ENCODE assay signal across 18 cellular contexts in the genomic region with DNA sequence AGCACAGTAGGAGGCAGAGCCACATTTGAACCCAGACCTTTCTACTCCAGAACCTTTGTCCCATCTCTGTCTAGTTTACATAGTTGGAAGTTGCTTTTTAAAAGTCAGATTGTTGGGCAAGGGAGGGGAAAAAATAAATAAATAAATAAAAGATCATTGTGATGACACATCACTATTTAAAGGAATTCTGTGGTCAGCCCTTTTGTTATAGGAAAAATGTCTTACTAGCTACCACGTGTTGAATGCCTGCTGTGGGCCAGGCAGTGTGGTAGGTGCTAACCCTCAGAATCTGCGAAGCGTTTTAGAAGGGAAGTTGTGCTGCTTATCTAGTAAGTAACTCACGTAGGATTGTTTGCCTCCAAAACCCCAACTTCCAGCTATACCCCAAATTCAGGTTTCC.
DNase-seq lines count a peak whose midpoint lies in the region; FAIRE-seq and TF ChIP-seq lines count a peak whose summit lies in the region.
"Had no signal": no experiment of that assay in that cellular context is flagged by ENCODE, and none has a peak within 500 bp of the region (broad histone marks: within the 10 kb centered on the region; RNA-seq: fewer than 3 reads in every experiment).

No MANE protein-coding gene starts in this region.

- H3K27ac ChIP-seq in mesenchymal stem cell (ENCODE audit: low read length, poor library complexity, severe bottlenecking) = peak overlapping the region; percentile 38
- H3K27ac ChIP-seq: epithelial cell of prostate, vagina had no signal

- no peak overlapping the region for H2BK12ac ChIP-seq in mesenchymal stem cell (ENCODE audit: low read length in 2 of 2)

- no peak overlapping the region for H3K4me2 ChIP-seq in mesenchymal stem cell (ENCODE audit: low read length, poor library complexity, severe bottlenecking)

- TF ChIP-seq CTCF in bronchial epithelial cell (IDR thresholded peaks at IDR 0.05; ENCODE audit: insufficient read depth, low read length, severe bottlenecking) = no peak

- no peak overlapping the region for H3K14ac ChIP-seq in mesenchymal stem cell (ENCODE audit: low read length in 2 of 2)

- no peak for FAIRE-seq in bronchial epithelial cell (lab: Jason Lieb, UNC)
- FAIRE-seq: H1 had no signal

- H2BK15ac ChIP-seq in mesenchymal stem cell (ENCODE audit: low read depth, poor library complexity, severe bottlenecking) = no peak overlapping the region

- no peak overlapping the region for H4K91ac ChIP-seq in mesenchymal stem cell (ENCODE audit: low read length)

- H3K27me3 ChIP-seq in bronchial epithelial cell (ENCODE audit: control insufficient read depth, insufficient read depth, low read length) (no peaks in the 10 kb centered on the region), mesenchymal stem cell (ENCODE audit: control insufficient read depth in 1 of 2, insufficient read depth in 1 of 2, low read length in 2 of 2) (no peaks in the 10 kb centered on the region)
- H3K27me3 ChIP-seq: vagina had no signal

- no peak overlapping the region for H3K4ac ChIP-seq in mesenchymal stem cell (ENCODE audit: low read depth in 1 of 2, low read length in 2 of 2)

- no peak overlapping the region for H2AK5ac ChIP-seq in mesenchymal stem cell (ENCODE audit: low read length, severe bottlenecking)

- H3K4me1 ChIP-seq in mesenchymal stem cell (ENCODE audit: control insufficient read depth, insufficient read depth, low read depth, low read length) = no peaks in the 10 kb centered on the region
- H3K4me1 ChIP-seq: vagina had no signal

- H3K4me3 ChIP-seq in bronchial epithelial cell (ENCODE audit: low read depth, low read length) = no peak overlapping the region
- no peak overlapping the region for H3K4me3 ChIP-seq in mesenchymal stem cell (ENCODE audit: insufficient read depth in 1 of 2, low read depth in 1 of 2, low read length in 2 of 2)
- H3K4me3 ChIP-seq: mucosa of descending colon, vagina had no signal

- H3K9ac ChIP-seq in mesenchymal stem cell (ENCODE audit: low read length) = peak overlapping the region; percentile 23

- H3K36me3 ChIP-seq in bronchial epithelial cell (ENCODE audit: control insufficient read depth, insufficient read depth, low read length) (no peaks in the 10 kb centered on the region), mesenchymal stem cell (ENCODE audit: control insufficient read depth in 1 of 2, insufficient read depth in 2 of 2, low read depth in 1 of 2, low read length in 2 of 2) (peaks cover 2 to 80% of the 10 kb centered on the region in 2 experiments)
- H3K36me3 ChIP-seq: vagina had no signal

- no peak overlapping the region for H2BK5ac ChIP-seq in mesenchymal stem cell (ENCODE audit: low read depth, low read length, poor library complexity, severe bottlenecking)

- no peak overlapping the region for H3K18ac ChIP-seq in mesenchymal stem cell (ENCODE audit: low read depth in 1 of 2, low read length in 2 of 2)

- no peak overlapping the region for H3K23ac ChIP-seq in mesenchymal stem cell (ENCODE audit: low read length in 2 of 2)

- H2BK120ac ChIP-seq in mesenchymal stem cell (ENCODE audit: low read depth, low read length) = no peak overlapping the region

- H3K79me1 ChIP-seq in mesenchymal stem cell (replicated peaks; ENCODE audit: low read length, poor library complexity, severe bottlenecking) = peaks cover 15% of the 10 kb centered on the region

- H4K8ac ChIP-seq in mesenchymal stem cell (ENCODE audit: low read length) = no peak overlapping the region

- DNase-seq in Daoy (ENCODE audit: low read depth) = peak; percentile 42
- DNase-seq in M059J (ENCODE audit: low read depth) = peak; percentile 65
- DNase-seq in bronchial epithelial cell (ENCODE audit: low read depth) = peak; percentile 61
- peak; percentile 45 for DNase-seq in mesenchymal stem cell
- no peak for DNase-seq in RPMI8226
- no peak for DNase-seq in NCI-H226
- DNase-seq in COLO829 (ENCODE audit: low spot score) = no peak
- DNase-seq in NCI-H1417 (lab: John Stamatoyannopoulos, UW) = no peak
- DNase-seq: activated CD8-positive, alpha-beta memory T cell treated with anti-CD3 and anti-CD28 coated beads for 24 hours; activated gamma-delta T cell treated with Interleukin-2 at 50 U/mL for 16 hours; C1 segment of cervical spinal cord; immature natural killer cell; mucosa of descending colon; NCI-H510A treated with DMSO at 0.1 percent for 48 hours; posterior cingulate gyrus had no signal

- H2AFZ ChIP-seq in mesenchymal stem cell (ENCODE audit: low read depth, low read length) = no peak overlapping the region

- WGBS in mesenchymal stem cell = 55% methylated on average over 3 of the region's 4 CpGs

- no peaks in the 10 kb centered on the region for H3K9me3 ChIP-seq in mesenchymal stem cell (ENCODE audit: control insufficient read depth, low read length)
- H3K9me3 ChIP-seq: mucosa of descending colon, vagina had no signal

Comparison
In these comparisons a context has a peak if more than half of its experiments do, and no peak if none do; other contexts are left out.
1. DNase-seq: peak in Daoy (single experiment), M059J (single experiment), bronchial epithelial cell (single experiment) and mesenchymal stem cell (single experiment); none in RPMI8226 (single experiment), NCI-H226 (single experiment), COLO829 (single experiment) and NCI-H1417 (0 of 3).